ENCODE assay signal across 32 cellular contexts in the genomic region with DNA sequence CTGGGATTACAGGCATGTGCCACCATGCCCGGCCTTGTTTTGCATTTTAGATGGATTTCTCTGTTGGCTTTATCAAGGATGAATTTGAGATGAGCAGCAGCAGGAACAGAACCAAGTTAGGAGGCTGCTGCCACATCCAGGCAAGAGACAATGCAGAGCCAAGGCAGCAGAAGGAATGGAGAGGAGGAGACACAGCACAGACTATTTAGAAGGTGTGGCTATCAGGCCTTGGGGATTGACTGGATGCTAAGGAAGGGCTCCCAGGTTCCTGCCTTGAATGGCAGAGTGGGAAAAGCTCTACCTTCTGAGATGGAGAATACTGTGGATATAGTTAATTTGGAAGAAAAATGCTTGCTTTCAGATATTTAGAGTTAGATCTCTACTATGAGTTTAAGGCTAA.
"Had no signal": no experiment of that assay in that cellular context is flagged by ENCODE, and none has a peak within 500 bp of the region (broad histone marks: within the 10 kb centered on the region; RNA-seq: fewer than 3 reads in every experiment).

No MANE protein-coding gene starts in this region.

- H3K4me1 ChIP-seq: parathyroid adenoma, psoas muscle, right lobe of liver, spleen, suprapubic skin, testis, tibial artery, transverse colon, upper lobe of left lung, vagina had no signal

- H3K9ac ChIP-seq: parathyroid adenoma had no signal

- H3K27me3 Mint-ChIP-seq: progenitor cell of endocrine pancreas; stimulated activated naive CD8-positive, alpha-beta T cell treated with anti-CD3 and anti-CD28 coated beads, Interleukin-15, amount 100 ng/mL, for 72 hours had no signal

- DNase-seq: naive thymus-derived CD8-positive, alpha-beta T cell; nephron progenitor cell; nucleus accumbens; ovary; posterior cingulate gyrus; psoas muscle; right cardiac atrium; right lobe of liver; spleen; stimulated activated CD4-positive, alpha-beta T cell treated with anti-CD3 and anti-CD28 coated beads, Interleukin-12 subunit alpha, Interleukin-12 subunit beta, amount 100 ng/mL, for 4 hours; stimulated activated CD4-positive, alpha-beta T cell treated with anti-CD3 and anti-CD28 coated beads, Interleukin-1b, Interleukin-23, amount 100 ng/mL, for 48 hours; stimulated activated CD4-positive, alpha-beta T cell treated with anti-CD3 and anti-CD28 coated beads, Interleukin-4, amount 100 ng/mL, for 1 hour; stimulated activated CD4-positive, alpha-beta T cell treated with anti-CD3 and anti-CD28 coated beads, Interleukin-4, amount 100 ng/mL, for 4 hours; stimulated activated CD8-positive, alpha-beta memory T cell treated with anti-CD3 and anti-CD28 coated beads, Interleukin-4, amount 100 ng/mL, for 48 hours; stimulated activated naive CD4-positive, alpha-beta T cell; stimulated activated naive CD8-positive, alpha-beta T cell treated with anti-CD3 and anti-CD28 coated beads, Interleukin-15, amount 100 ng/mL, for 72 hours; stimulated activated naive CD8-positive, alpha-beta T cell treated with anti-CD3 and anti-CD28 coated beads, Interleukin-15, Interleukin-2, amounts not matched to agents 100 U/mL and 50 U/mL, for 24 hours; substantia nigra; testis; tibial artery; transverse colon; upper lobe of left lung had no signal

- H3K9me3 ChIP-seq: neutrophil, ovary, psoas muscle, right lobe of liver, suprapubic skin, testis, tibial artery, transverse colon, upper lobe of left lung, vagina had no signal

- H3K4me3 ChIP-seq: ovary, psoas muscle, right lobe of liver, skin epidermis, smooth muscle cell, spleen, suprapubic skin, testis, tibial artery, transverse colon, upper lobe of left lung, vagina had no signal

- H3K4me1 Mint-ChIP-seq: naive thymus-derived CD8-positive, alpha-beta T cell; neural crest cell; stimulated activated memory B cell treated with anti-CD40 and anti-IgM and Interleukin-4, amounts not matched to agents 10 μg/mL and 1 μg/mL and 100 μg/mL, for 72 hours; stimulated activated naive CD8-positive, alpha-beta T cell treated with anti-CD3 and anti-CD28 coated beads, Interleukin-15, amount 100 ng/mL, for 72 hours had no signal

- H3K36me3 Mint-ChIP-seq: naive thymus-derived CD8-positive, alpha-beta T cell; natural killer cell treated with Interleukin-12 subunit alpha and Interleukin-12 subunit beta and Interleukin-15 and Interleukin-18, amount 100 ng/mL, for 72 hours; stimulated activated memory B cell treated with anti-CD40 and anti-IgM and Interleukin-4, amounts not matched to agents 10 μg/mL and 1 μg/mL and 100 μg/mL, for 72 hours had no signal

- H3K4me2 ChIP-seq: smooth muscle cell had no signal

- H3K4me3 Mint-ChIP-seq: naive thymus-derived CD8-positive, alpha-beta T cell; natural killer cell treated with Interleukin-12 subunit alpha and Interleukin-12 subunit beta and Interleukin-15 and Interleukin-18, amount 100 ng/mL, for 72 hours; nephron progenitor cell; neural crest cell; stimulated activated memory B cell treated with anti-CD40 and anti-IgM and Interleukin-4, amounts not matched to agents 10 μg/mL and 1 μg/mL and 100 μg/mL, for 72 hours; stimulated activated naive CD8-positive, alpha-beta T cell treated with anti-CD3 and anti-CD28 coated beads, Interleukin-15, amount 100 ng/mL, for 72 hours had no signal

- H3K27me3 ChIP-seq: neutrophil, ovary, right lobe of liver, spleen, suprapubic skin, testis, tibial artery, transverse colon, upper lobe of left lung, vagina had no signal

- H3K27ac Mint-ChIP-seq: naive thymus-derived CD8-positive, alpha-beta T cell; natural killer cell treated with Interleukin-12 subunit alpha and Interleukin-12 subunit beta and Interleukin-15 and Interleukin-18, amount 100 ng/mL, for 72 hours; nephron progenitor cell; progenitor cell of endocrine pancreas; stimulated activated memory B cell treated with anti-CD40 and anti-IgM and Interleukin-4, amounts not matched to agents 10 μg/mL and 1 μg/mL and 100 μg/mL, for 72 hours; stimulated activated naive CD8-positive, alpha-beta T cell treated with anti-CD3 and anti-CD28 coated beads, Interleukin-15, amount 100 ng/mL, for 72 hours had no signal

- H3K27ac ChIP-seq: neutrophil, ovary, parathyroid adenoma, psoas muscle, right lobe of liver, skin epidermis, spleen, suprapubic skin, testis, tibial artery, transverse colon, upper lobe of left lung, vagina had no signal

- H3K36me3 ChIP-seq: neutrophil, ovary, right lobe of liver, spleen, suprapubic skin, tibial artery, transverse colon, upper lobe of left lung, vagina had no signal

- H2AFZ ChIP-seq: parathyroid adenoma had no signal

- H3K9me3 Mint-ChIP-seq: nephron progenitor cell, neural crest cell had no signal

- H3K79me2 ChIP-seq: parathyroid adenoma had no signal
